In genomic region chr19:6778386-6778785, GRCh38 we compare ENCODE assay signal across 18 cellular contexts. TPM values are rescaled to one million over a fixed set of nuclear protein-coding genes. Genes with fewer than 3 reads are reported as not detected.
DNase-seq lines count a peak whose midpoint lies in the region; ATAC-seq and TF ChIP-seq lines count a peak whose summit lies in the region.
"Had no signal": no experiment of that assay in that cellular context is flagged by ENCODE, and none has a peak within 500 bp of the region (broad histone marks: within the 10 kb centered on the region; RNA-seq: fewer than 3 reads in every experiment).

No MANE protein-coding gene starts in this region.

- no peaks in the 10 kb centered on the region for H3K4me1 ChIP-seq in testis
- H3K4me1 ChIP-seq: vagina had no signal

- 82 to 85% methylated on average over 4 of the region's 4 CpGs for whole genome bisulfite sequencing in testis, 2 donors

- POLR2A ChIA-PET in activated CD8-positive, alpha-beta T cell treated with anti-CD3 and anti-CD28 coated beads, Interleukin-2, amount 10 ng/mL, durations not matched to agents 7 days and 5 days (lab: Charles Lee), result no interaction called here

- H3K27me3 ChIP-seq in testis, result no peaks in the 10 kb centered on the region
- H3K27me3 ChIP-seq: vagina had no signal

- H3K36me3 ChIP-seq in KOPT-K1 (ENCODE audit: insufficient read depth, low read length) (peaks cover 81% of the 10 kb centered on the region), testis (ENCODE audit: low read depth, missing control alignments) (no peaks in the 10 kb centered on the region)
- H3K36me3 ChIP-seq: vagina had no signal

- H3K27ac Mint-ChIP-seq in activated CD8-positive, alpha-beta memory T cell treated with anti-CD3 and anti-CD28 coated beads, Interleukin-2, amount 10 ng/mL, durations not matched to agents 7 days and 5 days, result peak overlapping the region; percentile 73
- H3K27ac Mint-ChIP-seq in activated CD8-positive, alpha-beta T cell treated with anti-CD3 and anti-CD28 coated beads, Interleukin-2, amount 10 ng/mL, durations not matched to agents 7 days and 5 days, result peak overlapping the region; percentile 81
- H3K27ac Mint-ChIP-seq in natural killer cell, result peak overlapping the region; percentile 85 to 97

- no peaks in the 10 kb centered on the region for H3K27me3 Mint-ChIP-seq in activated CD8-positive, alpha-beta memory T cell treated with anti-CD3 and anti-CD28 coated beads, Interleukin-2, amount 10 ng/mL, durations not matched to agents 7 days and 5 days
- H3K27me3 Mint-ChIP-seq in activated CD8-positive, alpha-beta T cell treated with anti-CD3 and anti-CD28 coated beads, Interleukin-2, amount 10 ng/mL, durations not matched to agents 7 days and 5 days (ENCODE audit: low read depth), result no peaks in the 10 kb centered on the region
- no peaks in the 10 kb centered on the region for H3K27me3 Mint-ChIP-seq in natural killer cell (ENCODE audit: low read depth in 2 of 2)

- intact Hi-C loops in natural killer cell (cut with micrococcal nuclease), result no loop called here
- intact Hi-C loops in testis (cut with DNase I; ENCODE audit: low total_unique reads), result no loop called here

- no peak overlapping the region for H3K4me3 Mint-ChIP-seq in activated CD8-positive, alpha-beta memory T cell treated with anti-CD3 and anti-CD28 coated beads, Interleukin-2, amount 10 ng/mL, durations not matched to agents 7 days and 5 days
- peak overlapping the region; percentile 22 for H3K4me3 Mint-ChIP-seq in activated CD8-positive, alpha-beta T cell treated with anti-CD3 and anti-CD28 coated beads, Interleukin-2, amount 10 ng/mL, durations not matched to agents 7 days and 5 days
- peak overlapping the region; percentile 65 for H3K4me3 Mint-ChIP-seq in natural killer cell

- H3K27ac ChIP-seq in KOPT-K1 (ENCODE audit: low read depth, low read length, poor library complexity, severe bottlenecking) (peak overlapping the region; percentile 44), testis (no peak overlapping the region)
- H3K27ac ChIP-seq: vagina had no signal

- no peak for ATAC-seq in activated CD8-positive, alpha-beta memory T cell treated with anti-CD3 and anti-CD28 coated beads, Interleukin-2, amount 10 ng/mL, durations not matched to agents 7 days and 5 days
- ATAC-seq in activated CD8-positive, alpha-beta T cell treated with anti-CD3 and anti-CD28 coated beads, Interleukin-2, amount 10 ng/mL, durations not matched to agents 7 days and 5 days, result no peak
- peak in 2 of 3 donors; percentile 56 to 67 for ATAC-seq in natural killer cell
- no peak for ATAC-seq in GM18520 (IDR thresholded peaks at IDR 0.05; ENCODE audit: unreplicated experiment)
- ATAC-seq in GM21515 (IDR thresholded peaks at IDR 0.05; ENCODE audit: unreplicated experiment), result no peak
- ATAC-seq: left colon, sciatic nerve had no signal

- H3K36me3 Mint-ChIP-seq in activated CD8-positive, alpha-beta memory T cell treated with anti-CD3 and anti-CD28 coated beads, Interleukin-2, amount 10 ng/mL, durations not matched to agents 7 days and 5 days, result peaks cover 46% of the 10 kb centered on the region
- H3K36me3 Mint-ChIP-seq in activated CD8-positive, alpha-beta T cell treated with anti-CD3 and anti-CD28 coated beads, Interleukin-2, amount 10 ng/mL, durations not matched to agents 7 days and 5 days (ENCODE audit: low read depth), result peaks cover 48% of the 10 kb centered on the region
- peaks cover 8% of the 10 kb centered on the region for H3K36me3 Mint-ChIP-seq in natural killer cell

- DNase-seq in activated CD8-positive, alpha-beta memory T cell treated with anti-CD3 and anti-CD28 coated beads, Interleukin-2, amount 10 ng/mL, durations not matched to agents 7 days and 5 days, result no peak
- DNase-seq in activated CD8-positive, alpha-beta memory T cell treated with anti-CD3 and anti-CD28 coated beads, Interleukin-2, amount 50 U/mL, for 48 hours, result no peak
- DNase-seq in activated CD8-positive, alpha-beta T cell treated with anti-CD3 and anti-CD28 coated beads, Interleukin-2, amount 10 ng/mL, durations not matched to agents 7 days and 5 days, result no peak
- DNase-seq in natural killer cell (no peak), testis (no peak)
- DNase-seq: ACHN, COR-L47, cortex of kidney, foreskin melanocyte, left colon, midbrain, NCI-H2029, SHP77 treated with DMSO at 0.1 percent for 48 hours had no signal

- H3K9me3 ChIP-seq in KOPT-K1 (ENCODE audit: insufficient read depth, low read length, poor library complexity, severe bottlenecking) (no peaks in the 10 kb centered on the region), testis (no peaks in the 10 kb centered on the region)
- H3K9me3 ChIP-seq: vagina had no signal

- TF ChIP-seq CTCF in natural killer cell (IDR thresholded peaks at IDR 0.05) (no peak), testis (IDR thresholded peaks at IDR 0.05) (no peak)

- TF ChIP-seq POLR2A in testis (IDR thresholded peaks at IDR 0.05), result no peak

- CTCF ChIA-PET in activated CD8-positive, alpha-beta memory T cell treated with anti-CD3 and anti-CD28 coated beads, Interleukin-2, amount 10 ng/mL, durations not matched to agents 7 days and 5 days (lab: Charles Lee), result interaction anchor here (0.6 to 2.7 kb wide), 5 partner anchors 10 to 318 kb away, joined by 3 to 10 read pairs (median 7); no protein-coding TSS in a partner anchor
- CTCF ChIA-PET in activated CD8-positive, alpha-beta T cell treated with anti-CD3 and anti-CD28 coated beads, Interleukin-2, amount 10 ng/mL, durations not matched to agents 7 days and 5 days (lab: Charles Lee), result interaction anchor here (1.3 kb wide), 1 partner anchor 85 kb away, joined by 3 read pairs; no protein-coding TSS in a partner anchor

- peaks cover 7% of the 10 kb centered on the region for H3K9me3 Mint-ChIP-seq in activated CD8-positive, alpha-beta memory T cell treated with anti-CD3 and anti-CD28 coated beads, Interleukin-2, amount 10 ng/mL, durations not matched to agents 7 days and 5 days (ENCODE audit: low read depth)
- H3K9me3 Mint-ChIP-seq in activated CD8-positive, alpha-beta T cell treated with anti-CD3 and anti-CD28 coated beads, Interleukin-2, amount 10 ng/mL, durations not matched to agents 7 days and 5 days (ENCODE audit: insufficient read depth), result peaks cover 3% of the 10 kb centered on the region
- H3K9me3 Mint-ChIP-seq in natural killer cell, result peaks cover 0 to 11% of the 10 kb centered on the region in 2 donors

- no peak overlapping the region for H3K4me3 ChIP-seq in testis
- H3K4me3 ChIP-seq: vagina had no signal

- H3K4me1 Mint-ChIP-seq in activated CD8-positive, alpha-beta memory T cell treated with anti-CD3 and anti-CD28 coated beads, Interleukin-2, amount 10 ng/mL, durations not matched to agents 7 days and 5 days, result peaks cover 54% of the 10 kb centered on the region
- peaks cover 52% of the 10 kb centered on the region for H3K4me1 Mint-ChIP-seq in activated CD8-positive, alpha-beta T cell treated with anti-CD3 and anti-CD28 coated beads, Interleukin-2, amount 10 ng/mL, durations not matched to agents 7 days and 5 days (ENCODE audit: low read depth)
- H3K4me1 Mint-ChIP-seq in natural killer cell, result peaks cover 43 to 68% of the 10 kb centered on the region in 2 donors

RNA-seq across cellular contexts. Expression of gene VAV1, which starts 5.9 kb away (rescaled TPM):
- total RNA-seq in activated CD8-positive, alpha-beta memory T cell treated with anti-CD3 and anti-CD28 coated beads, Interleukin-2, amount 10 ng/mL, durations not matched to agents 7 days and 5 days, result 100 to 1,000 TPM in 1 of 2 experiments, 10 to 100 TPM in 1; 98.5 to 114 TPM
- 100 to 1,000 TPM; 122 to 125 TPM for total RNA-seq in activated CD8-positive, alpha-beta T cell treated with anti-CD3 and anti-CD28 coated beads, Interleukin-2, amount 10 ng/mL, durations not matched to agents 7 days and 5 days
- total RNA-seq in natural killer cell (100 to 1,000 TPM; 141 to 167 (median 164) TPM), testis (1 to 10 TPM; 1.1 to 4.5 TPM)
- 8.9 TPM for polyA plus RNA-seq in testis (ENCODE audit: insufficient read depth, low read depth, low replicate concordance)

RNA-seq across cellular contexts. Expression of gene SH2D3A, which starts 11.2 kb away (rescaled TPM):
- 10 to 100 TPM; 13.8 to 22.3 TPM for total RNA-seq in activated CD8-positive, alpha-beta memory T cell treated with anti-CD3 and anti-CD28 coated beads, Interleukin-2, amount 10 ng/mL, durations not matched to agents 7 days and 5 days
- 10 to 100 TPM; 28.2 to 28.5 TPM for total RNA-seq in activated CD8-positive, alpha-beta T cell treated with anti-CD3 and anti-CD28 coated beads, Interleukin-2, amount 10 ng/mL, durations not matched to agents 7 days and 5 days
- total RNA-seq in natural killer cell (10 to 100 TPM; 14.6 to 20.1 (median 15.3) TPM), testis (1 to 10 TPM; 7.4 to 7.5 TPM)
- 12.8 TPM for polyA plus RNA-seq in testis (ENCODE audit: insufficient read depth, low read depth, low replicate concordance)

RNA-seq across cellular contexts. Expression of gene TRIP10, which starts 38.9 kb away (rescaled TPM):
- total RNA-seq in activated CD8-positive, alpha-beta memory T cell treated with anti-CD3 and anti-CD28 coated beads, Interleukin-2, amount 10 ng/mL, durations not matched to agents 7 days and 5 days, result 10 to 100 TPM; 13.7 to 22.2 TPM
- 10 to 100 TPM; 13.9 to 15.2 TPM for total RNA-seq in activated CD8-positive, alpha-beta T cell treated with anti-CD3 and anti-CD28 coated beads, Interleukin-2, amount 10 ng/mL, durations not matched to agents 7 days and 5 days
- total RNA-seq in natural killer cell (1 to 10 TPM; 1.0 to 5.2 (median 3.3) TPM), testis (10 to 100 TPM; 60.4 to 62.7 TPM)
- polyA plus RNA-seq in testis (ENCODE audit: insufficient read depth, low read depth, low replicate concordance), result 65.8 TPM

RNA-seq across cellular contexts. Expression of gene GPR108, which starts 41.0 kb away (rescaled TPM):
- 100 to 1,000 TPM in 1 of 2 experiments, 10 to 100 TPM in 1; 77.2 to 100 TPM for total RNA-seq in activated CD8-positive, alpha-beta memory T cell treated with anti-CD3 and anti-CD28 coated beads, Interleukin-2, amount 10 ng/mL, durations not matched to agents 7 days and 5 days
- 10 to 100 TPM; 76.7 to 85.6 TPM for total RNA-seq in activated CD8-positive, alpha-beta T cell treated with anti-CD3 and anti-CD28 coated beads, Interleukin-2, amount 10 ng/mL, durations not matched to agents 7 days and 5 days
- total RNA-seq in natural killer cell, result 10 to 100 TPM; 66.1 to 78.0 (median 76.9) TPM
- total RNA-seq in testis, result 10 to 100 TPM; 61.8 to 87.1 TPM
- 105 TPM for polyA plus RNA-seq in testis (ENCODE audit: insufficient read depth, low read depth, low replicate concordance)

RNA-seq across cellular contexts. Expression of gene C3, which starts 57.9 kb away (rescaled TPM):
- 1 to 10 TPM in 1 of 2 experiments, under 1 TPM in 1; 0.67 to 1.0 TPM for total RNA-seq in activated CD8-positive, alpha-beta memory T cell treated with anti-CD3 and anti-CD28 coated beads, Interleukin-2, amount 10 ng/mL, durations not matched to agents 7 days and 5 days
- 1 to 10 TPM in 1 of 2 experiments, under 1 TPM in 1; 0.52 to 1.2 TPM for total RNA-seq in activated CD8-positive, alpha-beta T cell treated with anti-CD3 and anti-CD28 coated beads, Interleukin-2, amount 10 ng/mL, durations not matched to agents 7 days and 5 days
- total RNA-seq in natural killer cell (1 to 10 TPM in 1 of 3 donors, under 1 TPM in 1, not detected in 1; 0.38 to 5.5 TPM), testis (100 to 1,000 TPM in 1 of 2 donors, 10 to 100 TPM in 1; 49.5 to 131 TPM)
- polyA plus RNA-seq in testis (ENCODE audit: insufficient read depth, low read depth, low replicate concordance), result 500 TPM

Comparison
In these comparisons a context has a peak if more than half of its experiments do, and no peak if none do; other contexts are left out.
1. ATAC-seq: peak in natural killer cell (2 of 3); none in activated CD8-positive, alpha-beta memory T cell treated with anti-CD3 and anti-CD28 coated beads, Interleukin-2, amount 10 ng/mL, durations not matched to agents 7 days and 5 days (single experiment), activated CD8-positive, alpha-beta T cell treated with anti-CD3 and anti-CD28 coated beads, Interleukin-2, amount 10 ng/mL, durations not matched to agents 7 days and 5 days (single experiment), GM18520 (single experiment) and GM21515 (single experiment).
2. RNA of gene VAV1, which starts 5.9 kb away (total RNA-seq): 141 to 167 TPM in natural killer cell, 122 to 125 TPM in activated CD8-positive, alpha-beta T cell treated with anti-CD3 and anti-CD28 coated beads, Interleukin-2, amount 10 ng/mL, durations not matched to agents 7 days and 5 days and 98.5 to 114 TPM in activated CD8-positive, alpha-beta memory T cell treated with anti-CD3 and anti-CD28 coated beads, Interleukin-2, amount 10 ng/mL, durations not matched to agents 7 days and 5 days; 1.1 to 4.5 TPM in testis; every median in the first group is over 10 times any median in the second.
3. Peak in every context shown above with its lines, with median percentiles within 50 percentile points of each other: H3K27ac Mint-ChIP-seq.